Comparison of ENCODE assay signal across 8 cellular contexts in genomic region chr19:37719927-37720265, GRCh38. TPM values are rescaled to one million over a fixed set of nuclear protein-coding genes. Genes with fewer than 3 reads are reported as not detected.
DNase-seq lines count a peak whose midpoint lies in the region; ATAC-seq, FAIRE-seq and TF ChIP-seq lines count a peak whose summit lies in the region.

No MANE protein-coding gene starts in this region.

- H3K36me3 ChIP-seq in Panc1 (ENCODE audit: control insufficient read depth, insufficient read depth, low read length) (no peaks in the 10 kb centered on the region), prostate gland (no peaks in the 10 kb centered on the region)

- H3K36me3 Mint-ChIP-seq in Calu3 (ENCODE audit: insufficient read depth, unreplicated experiment), result peaks cover 36% of the 10 kb centered on the region

- no peaks in the 10 kb centered on the region for H3K27me3 ChIP-seq in Panc1 (ENCODE audit: control insufficient read depth, insufficient read depth, low read length)
- no peaks in the 10 kb centered on the region for H3K27me3 ChIP-seq in prostate gland (replicated peaks; ENCODE audit: insufficient read depth)

- in situ Hi-C loops in Panc1 (cut with HindIII; ENCODE audit: low pct_unique_long_range_greater_than_20kb, low sequenced_read_pairs), result no loop called here

- TF ChIP-seq POLR2A in prostate gland (IDR thresholded peaks at IDR 0.05), result no peak
- TF ChIP-seq POLR2A in GM12892 (IDR thresholded peaks at IDR 0.05; ENCODE audit: low read depth, low read length), result no peak

- no TSS peak for BruUV-seq in Calu3 (replicated peaks; lab: Mats Ljungman, UMichigan)
- BruUV-seq in Panc1 (replicated peaks; lab: Mats Ljungman, UMichigan), result no TSS peak

- no peaks in the 10 kb centered on the region for H3K9me3 Mint-ChIP-seq in Calu3 (ENCODE audit: low read depth, unreplicated experiment)

- peaks cover 10% of the 10 kb centered on the region for H3K4me1 Mint-ChIP-seq in Calu3 (ENCODE audit: low read depth, unreplicated experiment)

- CTCF ChIA-PET in Calu3 (lab: Charles Lee) (interaction anchor here (0.6 to 1.1 kb wide), 4 partner anchors 60 to 521 kb away, joined by 3 to 4 read pairs (median 3); partner anchors contain the start of genes ZNF540, ZNF571 and ZNF573), Panc1 (lab: Charles Lee) (interaction anchor here (1.1 kb wide), 1 partner anchor 177 kb away, joined by 8 read pairs; no protein-coding TSS in a partner anchor)

- H3K4me3 ChIP-seq in Panc1 (ENCODE audit: low read depth in 2 of 2, low read length in 2 of 2) (peak overlapping the region; percentile 78 to 87), prostate gland (peak overlapping the region; percentile 71 to 82)

- POLR2A ChIA-PET in Panc1 (lab: Charles Lee), result interaction anchor here (0.6 kb wide), 1 partner anchor 89 kb away, joined by 6 read pairs; no protein-coding TSS in a partner anchor

- DNase-seq in Calu3 (no peak), Panc1 (ENCODE audit: low read depth, low spot score) (no peak), epithelial cell of prostate (ENCODE audit: low read depth, low spot score) (no peak), prostate gland (ENCODE audit: low spot score) (no peak), GM12892 (ENCODE audit: insufficient read length) (no peak)
- DNase-seq in NK-92 treated with Interleukin-12 subunit alpha and Interleukin-12 subunit beta, amount 100 ng/mL, for 24 hours (lab: John Stamatoyannopoulos, UW), result no peak

- ATAC-seq in Panc1, result no peak
- no peak for ATAC-seq in GM21367 (IDR thresholded peaks at IDR 0.05; ENCODE audit: unreplicated experiment)
- ATAC-seq in GM21423 (IDR thresholded peaks at IDR 0.05; ENCODE audit: unreplicated experiment), result no peak

- H3K4me1 ChIP-seq in Panc1 (ENCODE audit: control insufficient read depth, insufficient read depth, low read length) (peaks cover 5% of the 10 kb centered on the region; the same call in 1 of the 2 replicates), prostate gland (replicated peaks) (peaks cover 6% of the 10 kb centered on the region)

- H3K27ac Mint-ChIP-seq in Calu3 (ENCODE audit: unreplicated experiment), result peak overlapping the region; percentile 72

- intact Hi-C loops in Calu3 (cut with micrococcal nuclease; ENCODE audit: unreplicated experiment) (loop anchor here (2.0 kb wide), 1 partner anchor 59 kb away; the partner anchor contains the start of gene ZNF573), Panc1 (cut with micrococcal nuclease; ENCODE audit: unreplicated experiment) (no loop called here), prostate gland (cut with DNase I) (no loop called here)

- H3K4me3 Mint-ChIP-seq in Calu3 (ENCODE audit: low read depth, unreplicated experiment), result peak overlapping the region; percentile 90

- H3K27ac ChIP-seq in Panc1 (ENCODE audit: low read length) (peak overlapping the region; percentile 82), epithelial cell of prostate (peak overlapping the region; percentile 49), prostate gland (peak overlapping the region; percentile 77 to 84)

- 14% methylated on average over 8 of the region's 8 CpGs for WGBS in prostate gland

- FAIRE-seq in GM12892 (lab: Jason Lieb, UNC), result no peak

- no peaks in the 10 kb centered on the region for H3K27me3 Mint-ChIP-seq in Calu3 (ENCODE audit: unreplicated experiment)

- H3K9me3 ChIP-seq in Panc1 (ENCODE audit: control insufficient read depth, insufficient read depth, low read depth, low read length) (peaks cover 18% of the 10 kb centered on the region), prostate gland (no peaks in the 10 kb centered on the region)

- TF ChIP-seq CTCF in Calu3 (IDR thresholded peaks at IDR 0.05; ENCODE audit: unreplicated experiment), result peak; percentile 51
- TF ChIP-seq CTCF in Panc1 (IDR thresholded peaks at IDR 0.05), result no peak
- TF ChIP-seq CTCF in prostate gland (IDR thresholded peaks at IDR 0.05), result no peak

RNA-seq across cellular contexts. Expression of gene ZNF607, which starts 0.3 kb away (rescaled TPM):
- total RNA-seq in Calu3 (2022) (13.5 and 13.7 TPM in 2 replicates), Panc1 (2021; ENCODE audit: unreplicated experiment) (17.3 TPM), prostate gland (1 to 10 TPM; 5.6 to 6.5 TPM)
- polyA plus RNA-seq in Panc1 (2012; ENCODE audit: insufficient read length), result 6.1 TPM
- polyA plus RNA-seq in GM12892 (2012; ENCODE audit: missing spikeins), result 3.9 TPM

RNA-seq across cellular contexts. Expression of gene ZNF573, which starts 59.5 kb away (rescaled TPM):
- total RNA-seq in Calu3 (2022), result 10.1 and 16.8 TPM in 2 replicates
- 13.3 TPM for total RNA-seq in Panc1 (2021; ENCODE audit: unreplicated experiment)
- polyA plus RNA-seq in Panc1 (2012; ENCODE audit: insufficient read length), result 4.4 TPM
- 1 to 10 TPM; 5.9 to 8.4 TPM for total RNA-seq in prostate gland
- 3.0 TPM for polyA plus RNA-seq in GM12892 (2012; ENCODE audit: missing spikeins)
